ENCODE assay signal across 1 cellular context in genomic region chr6:26520840-26521484, GRCh38.
TF ChIP-seq lines count a peak whose summit lies in the region.

No MANE protein-coding gene starts in this region.

TF ChIP-seq in K562, 482 proteins besides CTCF, POLR2A, EP300 and RAD21 (continued from another document and continues in another):
- TF ChIP-seq, protein P1, sequence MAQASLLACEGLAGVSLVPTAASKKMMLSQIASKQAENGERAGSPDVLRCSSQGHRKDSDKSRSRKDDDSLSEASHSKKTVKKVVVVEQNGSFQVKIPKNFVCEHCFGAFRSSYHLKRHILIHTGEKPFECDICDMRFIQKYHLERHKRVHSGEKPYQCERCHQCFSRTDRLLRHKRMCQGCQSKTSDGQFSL (CRISPR knock-in tag; IDR thresholded peaks at IDR 0.05), result peak; percentile 98
- TF ChIP-seq, protein P1 (tag; IDR thresholded peaks at IDR 0.05), result peak in 1 of 2 experiments; percentile 93; a peak in 2 of 4 replicates
- TF ChIP-seq HDGF (IDR thresholded peaks at IDR 0.05), result no peak
- peak; percentile 11; the same call in 1 of the 2 replicates for TF ChIP-seq JUND (IDR thresholded peaks at IDR 0.05; ENCODE audit: borderline replicate concordance, low read depth, low read length)
- TF ChIP-seq JUND (tag; IDR thresholded peaks at IDR 0.05; ENCODE audit: borderline replicate concordance, low read depth, low read length), result no peak
- peak; percentile 72 for TF ChIP-seq ZKSCAN1 (IDR thresholded peaks at IDR 0.05; ENCODE audit: low read depth, low read length)
- no peak for TF ChIP-seq ZNF146 (CRISPR knock-in tag; IDR thresholded peaks at IDR 0.05; ENCODE audit: unreplicated experiment)
- TF ChIP-seq GATAD2B (IDR thresholded peaks at IDR 0.05; ENCODE audit: borderline replicate concordance), result peak; percentile 53; the same call in 1 of the 2 replicates
- peak; percentile 64 for TF ChIP-seq KDM5B (IDR thresholded peaks at IDR 0.05; ENCODE audit: insufficient replicate concordance, low read depth, low read length)
- no peak for TF ChIP-seq SPI1 (IDR thresholded peaks at IDR 0.05; ENCODE audit: borderline replicate concordance, low read depth, low read length)
- no peak for TF ChIP-seq ZNF431 (CRISPR knock-in tag; IDR thresholded peaks at IDR 0.05)
- TF ChIP-seq, protein P2, sequence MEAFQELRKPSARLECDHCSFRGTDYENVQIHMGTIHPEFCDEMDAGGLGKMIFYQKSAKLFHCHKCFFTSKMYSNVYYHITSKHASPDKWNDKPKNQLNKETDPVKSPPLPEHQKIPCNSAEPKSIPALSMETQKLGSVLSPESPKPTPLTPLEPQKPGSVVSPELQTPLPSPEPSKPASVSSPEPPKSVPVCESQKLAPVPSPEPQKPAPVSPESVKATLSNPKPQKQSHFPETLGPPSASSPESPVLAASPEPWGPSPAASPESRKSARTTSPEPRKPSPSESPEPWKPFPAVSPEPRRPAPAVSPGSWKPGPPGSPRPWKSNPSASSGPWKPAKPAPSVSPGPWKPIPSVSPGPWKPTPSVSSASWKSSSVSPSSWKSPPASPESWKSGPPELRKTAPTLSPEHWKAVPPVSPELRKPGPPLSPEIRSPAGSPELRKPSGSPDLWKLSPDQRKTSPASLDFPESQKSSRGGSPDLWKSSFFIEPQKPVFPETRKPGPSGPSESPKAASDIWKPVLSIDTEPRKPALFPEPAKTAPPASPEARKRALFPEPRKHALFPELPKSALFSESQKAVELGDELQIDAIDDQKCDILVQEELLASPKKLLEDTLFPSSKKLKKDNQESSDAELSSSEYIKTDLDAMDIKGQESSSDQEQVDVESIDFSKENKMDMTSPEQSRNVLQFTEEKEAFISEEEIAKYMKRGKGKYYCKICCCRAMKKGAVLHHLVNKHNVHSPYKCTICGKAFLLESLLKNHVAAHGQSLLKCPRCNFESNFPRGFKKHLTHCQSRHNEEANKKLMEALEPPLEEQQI (IDR thresholded peaks at IDR 0.05), result peak; percentile 37
- TF ChIP-seq MAZ (CRISPR knock-in tag; conservative IDR thresholded peaks at IDR 0.05 in 1 of 2, IDR thresholded peaks at IDR 0.05 in 1 of 2), result peak in 1 of 2 experiments; percentile 81; a peak in 2 of 4 replicates
- peak; percentile 80 for TF ChIP-seq HNRNPK (IDR thresholded peaks at IDR 0.05; ENCODE audit: low read depth, low read length, poor library complexity, severe bottlenecking)
- peak; percentile 87 for TF ChIP-seq RBM22 (IDR thresholded peaks at IDR 0.05; ENCODE audit: low read depth, low read length, poor library complexity, severe bottlenecking)
- peak; percentile 53 for TF ChIP-seq CHD2 (IDR thresholded peaks at IDR 0.05; ENCODE audit: low read depth, low read length)
- no peak for TF ChIP-seq LEF1 (IDR thresholded peaks at IDR 0.05)
- TF ChIP-seq ETS1 (conservative IDR thresholded peaks at IDR 0.05; ENCODE audit: control insufficient read depth, low read depth, low read length), result peak; percentile 98
- 0 out of 2 replicates have a peak, but pooled peaks have one; percentile 14 for TF ChIP-seq ZBTB7A (IDR thresholded peaks at IDR 0.05; ENCODE audit: borderline replicate concordance, control insufficient read depth, low read depth, low read length)
- TF ChIP-seq MLLT1 (IDR thresholded peaks at IDR 0.05), result no peak; a peak in 1 of 4 replicates
- TF ChIP-seq ASH1L (IDR thresholded peaks at IDR 0.05; ENCODE audit: borderline replicate concordance, low read depth, partially characterized antibody), result peak; percentile 21
- TF ChIP-seq, protein P3, sequence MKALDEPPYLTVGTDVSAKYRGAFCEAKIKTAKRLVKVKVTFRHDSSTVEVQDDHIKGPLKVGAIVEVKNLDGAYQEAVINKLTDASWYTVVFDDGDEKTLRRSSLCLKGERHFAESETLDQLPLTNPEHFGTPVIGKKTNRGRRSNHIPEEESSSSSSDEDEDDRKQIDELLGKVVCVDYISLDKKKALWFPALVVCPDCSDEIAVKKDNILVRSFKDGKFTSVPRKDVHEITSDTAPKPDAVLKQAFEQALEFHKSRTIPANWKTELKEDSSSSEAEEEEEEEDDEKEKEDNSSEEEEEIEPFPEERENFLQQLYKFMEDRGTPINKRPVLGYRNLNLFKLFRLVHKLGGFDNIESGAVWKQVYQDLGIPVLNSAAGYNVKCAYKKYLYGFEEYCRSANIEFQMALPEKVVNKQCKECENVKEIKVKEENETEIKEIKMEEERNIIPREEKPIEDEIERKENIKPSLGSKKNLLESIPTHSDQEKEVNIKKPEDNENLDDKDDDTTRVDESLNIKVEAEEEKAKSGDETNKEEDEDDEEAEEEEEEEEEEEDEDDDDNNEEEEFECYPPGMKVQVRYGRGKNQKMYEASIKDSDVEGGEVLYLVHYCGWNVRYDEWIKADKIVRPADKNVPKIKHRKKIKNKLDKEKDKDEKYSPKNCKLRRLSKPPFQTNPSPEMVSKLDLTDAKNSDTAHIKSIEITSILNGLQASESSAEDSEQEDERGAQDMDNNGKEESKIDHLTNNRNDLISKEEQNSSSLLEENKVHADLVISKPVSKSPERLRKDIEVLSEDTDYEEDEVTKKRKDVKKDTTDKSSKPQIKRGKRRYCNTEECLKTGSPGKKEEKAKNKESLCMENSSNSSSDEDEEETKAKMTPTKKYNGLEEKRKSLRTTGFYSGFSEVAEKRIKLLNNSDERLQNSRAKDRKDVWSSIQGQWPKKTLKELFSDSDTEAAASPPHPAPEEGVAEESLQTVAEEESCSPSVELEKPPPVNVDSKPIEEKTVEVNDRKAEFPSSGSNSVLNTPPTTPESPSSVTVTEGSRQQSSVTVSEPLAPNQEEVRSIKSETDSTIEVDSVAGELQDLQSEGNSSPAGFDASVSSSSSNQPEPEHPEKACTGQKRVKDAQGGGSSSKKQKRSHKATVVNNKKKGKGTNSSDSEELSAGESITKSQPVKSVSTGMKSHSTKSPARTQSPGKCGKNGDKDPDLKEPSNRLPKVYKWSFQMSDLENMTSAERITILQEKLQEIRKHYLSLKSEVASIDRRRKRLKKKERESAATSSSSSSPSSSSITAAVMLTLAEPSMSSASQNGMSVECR (CRISPR knock-in tag; IDR thresholded peaks at IDR 0.05), result no peak
- TF ChIP-seq BRD9 (IDR thresholded peaks at IDR 0.05; ENCODE audit: low read depth, partially characterized antibody), result peak; percentile 99
- TF ChIP-seq KHSRP (IDR thresholded peaks at IDR 0.05), result no peak
- peak in 1 of 2 experiments; percentile 71; a peak in 2 of 4 replicates for TF ChIP-seq FOXK2 (conservative IDR thresholded peaks at IDR 0.05 in 1 of 2, IDR thresholded peaks at IDR 0.05 in 1 of 2; ENCODE audit: low read depth in 2 of 2)
- no peak for TF ChIP-seq RBM25 (IDR thresholded peaks at IDR 0.05; ENCODE audit: low read depth, low read length, severe bottlenecking)
- TF ChIP-seq SFPQ (IDR thresholded peaks at IDR 0.05; ENCODE audit: low read depth, low read length), result no peak
- no peak for TF ChIP-seq PYGO2 (tag; IDR thresholded peaks at IDR 0.05)
- TF ChIP-seq SIN3B (IDR thresholded peaks at IDR 0.05; ENCODE audit: low read depth), result no peak
- no peak for TF ChIP-seq KLF13 (tag; IDR thresholded peaks at IDR 0.05; ENCODE audit: borderline replicate concordance, low read depth)
- no peak for TF ChIP-seq ERF (CRISPR knock-in tag; IDR thresholded peaks at IDR 0.05)
- TF ChIP-seq NCOA1 (IDR thresholded peaks at IDR 0.05; ENCODE audit: low read depth), result peak; percentile 44; the same call in 1 of the 2 replicates
- TF ChIP-seq GTF2F1 (IDR thresholded peaks at IDR 0.05; ENCODE audit: low read depth, low read length), result no peak
- no peak for TF ChIP-seq MTF1 (CRISPR knock-in tag; IDR thresholded peaks at IDR 0.05; ENCODE audit: borderline replicate concordance)
- TF ChIP-seq SMARCA5 (IDR thresholded peaks at IDR 0.05), result no peak
- TF ChIP-seq SAP30 (IDR thresholded peaks at IDR 0.05; ENCODE audit: borderline replicate concordance, insufficient read depth, low read depth, low read length, poor library complexity, severe bottlenecking), result no peak
- peak; percentile 82 for TF ChIP-seq NFE2 (IDR thresholded peaks at IDR 0.05; ENCODE audit: low read depth)
- peak; percentile 12; the same call in 1 of the 2 replicates for TF ChIP-seq ATF3 (IDR thresholded peaks at IDR 0.05)
- TF ChIP-seq ATF3 (CRISPR knock-in tag; conservative IDR thresholded peaks at IDR 0.05), result no peak
- TF ChIP-seq BRF1 (IDR thresholded peaks at IDR 0.05; ENCODE audit: borderline replicate concordance, extremely low read depth, insufficient read length), result peak; percentile 20
- TF ChIP-seq NFIC (IDR thresholded peaks at IDR 0.05), result peak; percentile 74
